ENCODE assay signal across 10 cellular contexts in the genomic region with DNA sequence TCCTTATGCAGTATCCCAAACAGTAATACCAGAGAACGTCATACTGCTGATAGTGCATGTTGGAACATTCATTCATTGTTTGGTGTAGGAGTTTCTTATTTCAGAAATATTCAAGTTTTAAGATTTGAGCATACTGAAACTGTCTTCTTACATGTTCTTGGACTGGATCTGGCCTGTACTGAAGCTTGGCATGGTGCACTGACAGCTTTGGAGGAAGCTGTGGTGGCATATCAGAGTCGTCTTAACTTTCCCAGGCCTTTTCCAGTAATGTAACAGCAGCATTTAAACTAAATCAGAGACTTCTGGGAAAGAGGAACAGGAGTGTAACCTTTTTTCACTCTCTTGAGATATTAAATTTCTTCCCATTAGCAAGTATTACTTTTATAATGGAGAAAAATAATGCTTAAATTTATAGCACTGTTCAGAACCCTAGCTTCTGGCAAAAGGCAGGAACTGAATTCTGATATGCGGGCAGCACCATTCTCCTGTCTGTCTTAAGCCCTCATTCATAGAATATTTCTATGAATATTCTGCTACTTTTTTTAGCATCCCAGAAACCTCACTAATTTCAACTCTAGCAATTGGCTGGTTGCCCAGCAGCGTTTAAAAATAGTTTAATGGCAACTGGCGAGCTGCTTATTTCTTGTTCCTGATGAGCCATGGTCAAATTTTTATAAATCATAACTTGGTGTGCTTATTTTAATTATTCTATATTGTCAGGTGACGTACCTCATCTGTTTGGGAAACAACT. TPM values are rescaled to one million over a fixed set of nuclear protein-coding genes. Genes with fewer than 3 reads are reported as not detected.
DNase-seq lines count a peak whose midpoint lies in the region; ATAC-seq and TF ChIP-seq lines count a peak whose summit lies in the region.
"Had no signal": no experiment of that assay in that cellular context is flagged by ENCODE, and none has a peak within 500 bp of the region (broad histone marks: within the 10 kb centered on the region; RNA-seq: fewer than 3 reads in every experiment).

No MANE protein-coding gene starts in this region.

- H3K27ac Mint-ChIP-seq in activated T-helper 2 cell treated with anti-CD3 and anti-CD28 coated beads, Interferon-gamma antibody, Interleukin-2, Interleukin-4, amounts not matched to agents 10 μg/mL and 5 μg/mL and 100 μg/mL, durations not matched to agents 14 hours and 24 hours and 36 hours = no peak overlapping the region

- H3K27me3 ChIP-seq in esophagus muscularis mucosa = no peaks in the 10 kb centered on the region

- no peaks in the 10 kb centered on the region for H3K9me3 Mint-ChIP-seq in activated T-helper 2 cell treated with anti-CD3 and anti-CD28 coated beads, Interferon-gamma antibody, Interleukin-2, Interleukin-4, amounts not matched to agents 10 μg/mL and 5 μg/mL and 100 μg/mL, durations not matched to agents 14 hours and 24 hours and 36 hours

- no peak for TF ChIP-seq EP300 in esophagus muscularis mucosa (IDR thresholded peaks at IDR 0.05)

- H3K27ac ChIP-seq in esophagus muscularis mucosa (replicated peaks in 1 of 4) = peak overlapping the region; percentile 58 to 65 (median 60)

- H3K36me3 ChIP-seq in esophagus muscularis mucosa = peaks cover 0 to 27% (median 8%) of the 10 kb centered on the region in 4 donors

- peaks cover 8% of the 10 kb centered on the region for H3K4me1 Mint-ChIP-seq in activated T-helper 2 cell treated with anti-CD3 and anti-CD28 coated beads, Interferon-gamma antibody, Interleukin-2, Interleukin-4, amounts not matched to agents 10 μg/mL and 5 μg/mL and 100 μg/mL, durations not matched to agents 14 hours and 24 hours and 36 hours (ENCODE audit: low read depth)

- H3K36me3 Mint-ChIP-seq in activated T-helper 2 cell treated with anti-CD3 and anti-CD28 coated beads, Interferon-gamma antibody, Interleukin-2, Interleukin-4, amounts not matched to agents 10 μg/mL and 5 μg/mL and 100 μg/mL, durations not matched to agents 14 hours and 24 hours and 36 hours (ENCODE audit: low read depth) = peaks cover 30% of the 10 kb centered on the region

- no peak overlapping the region for H3K4me3 Mint-ChIP-seq in activated T-helper 2 cell treated with anti-CD3 and anti-CD28 coated beads, Interferon-gamma antibody, Interleukin-2, Interleukin-4, amounts not matched to agents 10 μg/mL and 5 μg/mL and 100 μg/mL, durations not matched to agents 14 hours and 24 hours and 36 hours (ENCODE audit: low read depth)

- TF ChIP-seq CTCF in AG10803 (conservative IDR thresholded peaks at IDR 0.05; ENCODE audit: low read length) = no peak
- no peak for TF ChIP-seq CTCF in esophagus muscularis mucosa (IDR thresholded peaks at IDR 0.05)
- TF ChIP-seq CTCF in omental fat pad (IDR thresholded peaks at IDR 0.05) = no peak

- peak; percentile 47 for DNase-seq in AG10803 (ENCODE audit: low read depth)
- DNase-seq in NCI-H1694 (lab: John Stamatoyannopoulos, UW) = peak; percentile 37
- DNase-seq in esophagus muscularis mucosa (ENCODE audit: extremely low spot score) = no peak
- peak; percentile 44 for DNase-seq in omental fat pad (ENCODE audit: low spot score)
- no peak for DNase-seq in activated T-helper 2 cell treated with anti-CD3 and anti-CD28 coated beads, Interferon-gamma antibody, Interleukin-2, Interleukin-4, amounts not matched to agents 10 μg/mL and 5 μg/mL and 100 μg/mL, durations not matched to agents 14 hours and 24 hours and 36 hours (ENCODE audit: low spot score)
- DNase-seq: NCI-H1436 treated with DMSO at 0.1 percent for 48 hours, posterior cingulate gyrus had no signal

- intact Hi-C loops in esophagus muscularis mucosa (cut with DNase I) = no loop called here
- intact Hi-C loops in activated T-helper 2 cell treated with anti-CD3 and anti-CD28 coated beads, Interferon-gamma antibody, Interleukin-2, Interleukin-4, amounts not matched to agents 10 μg/mL and 5 μg/mL and 100 μg/mL, durations not matched to agents 14 hours and 24 hours and 36 hours (cut with micrococcal nuclease) = no loop called here

- no peaks in the 10 kb centered on the region for H3K9me3 ChIP-seq in esophagus muscularis mucosa

- H3K4me1 ChIP-seq in esophagus muscularis mucosa = peaks cover 29 to 57% (median 49%) of the 10 kb centered on the region in 4 donors

- no peak for TF ChIP-seq POLR2A in esophagus muscularis mucosa (IDR thresholded peaks at IDR 0.05; ENCODE audit: low read depth)

- H3K4me3 ChIP-seq in AG10803 (ENCODE audit: low read length) = no peak overlapping the region
- no peak overlapping the region for H3K4me3 ChIP-seq in esophagus muscularis mucosa

- WGBS in esophagus muscularis mucosa = 19% methylated on average over 6 of the region's 6 CpGs

- ATAC-seq in omental fat pad (ENCODE audit: low FRiP score) (peak; percentile 65), HG03196 (IDR thresholded peaks at IDR 0.05; ENCODE audit: unreplicated experiment) (no peak), HG03280 (IDR thresholded peaks at IDR 0.05; ENCODE audit: unreplicated experiment) (no peak), HG03159 (IDR thresholded peaks at IDR 0.05; ENCODE audit: unreplicated experiment) (no peak)

- H3K27me3 Mint-ChIP-seq in activated T-helper 2 cell treated with anti-CD3 and anti-CD28 coated beads, Interferon-gamma antibody, Interleukin-2, Interleukin-4, amounts not matched to agents 10 μg/mL and 5 μg/mL and 100 μg/mL, durations not matched to agents 14 hours and 24 hours and 36 hours (ENCODE audit: low read depth) = no peaks in the 10 kb centered on the region

RNA-seq across cellular contexts. Expression of gene DNAJC13, which starts 31.1 kb away (rescaled TPM):
- total RNA-seq in esophagus muscularis mucosa (10 to 100 TPM; 43.1 to 52.4 (median 48.8) TPM), omental fat pad (10 to 100 TPM; 30.2 to 60.2 (median 47.0) TPM)
- 32.8 and 36.1 TPM in 2 replicates for total RNA-seq in activated T-helper 2 cell treated with anti-CD3 and anti-CD28 coated beads, Interferon-gamma antibody, Interleukin-2, Interleukin-4, amounts not matched to agents 10 μg/mL and 5 μg/mL and 100 μg/mL, durations not matched to agents 14 hours and 24 hours and 36 hours

Comparison
In these comparisons a context has a peak if more than half of its experiments do, and no peak if none do; other contexts are left out.
1. DNase-seq: peak in AG10803 (single experiment), NCI-H1694 (single experiment) and omental fat pad (single experiment); none in esophagus muscularis mucosa (single experiment) and activated T-helper 2 cell treated with anti-CD3 and anti-CD28 coated beads, Interferon-gamma antibody, Interleukin-2, Interleukin-4, amounts not matched to agents 10 μg/mL and 5 μg/mL and 100 μg/mL, durations not matched to agents 14 hours and 24 hours and 36 hours (single experiment).